1 cellular context compared by ENCODE assay signal in the genomic region with DNA sequence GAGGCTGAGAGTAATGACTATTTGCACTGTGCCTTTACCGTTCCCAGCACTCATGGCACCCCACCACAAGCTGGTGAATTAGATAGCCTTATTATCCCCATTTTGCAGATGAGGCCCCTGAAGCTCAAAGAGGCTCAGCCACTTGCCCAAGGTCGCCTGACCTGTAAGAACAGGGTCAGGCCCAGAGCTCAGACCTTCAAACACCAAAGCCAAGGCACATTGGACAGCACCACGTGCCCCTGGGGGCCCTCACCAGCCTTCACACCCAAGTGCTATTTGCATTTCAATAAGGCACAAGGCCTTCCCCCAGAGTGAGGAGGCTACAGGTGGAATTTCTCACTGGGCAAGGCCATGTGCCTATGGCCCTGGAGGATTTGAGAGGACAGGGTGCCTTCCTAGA.
TF ChIP-seq lines count a peak whose summit lies in the region.

No MANE protein-coding gene starts in this region.

TF ChIP-seq in WTC11, 78 proteins besides CTCF, POLR2A, EP300 and RAD21 (continued from another document):
- TF ChIP-seq, protein P1, sequence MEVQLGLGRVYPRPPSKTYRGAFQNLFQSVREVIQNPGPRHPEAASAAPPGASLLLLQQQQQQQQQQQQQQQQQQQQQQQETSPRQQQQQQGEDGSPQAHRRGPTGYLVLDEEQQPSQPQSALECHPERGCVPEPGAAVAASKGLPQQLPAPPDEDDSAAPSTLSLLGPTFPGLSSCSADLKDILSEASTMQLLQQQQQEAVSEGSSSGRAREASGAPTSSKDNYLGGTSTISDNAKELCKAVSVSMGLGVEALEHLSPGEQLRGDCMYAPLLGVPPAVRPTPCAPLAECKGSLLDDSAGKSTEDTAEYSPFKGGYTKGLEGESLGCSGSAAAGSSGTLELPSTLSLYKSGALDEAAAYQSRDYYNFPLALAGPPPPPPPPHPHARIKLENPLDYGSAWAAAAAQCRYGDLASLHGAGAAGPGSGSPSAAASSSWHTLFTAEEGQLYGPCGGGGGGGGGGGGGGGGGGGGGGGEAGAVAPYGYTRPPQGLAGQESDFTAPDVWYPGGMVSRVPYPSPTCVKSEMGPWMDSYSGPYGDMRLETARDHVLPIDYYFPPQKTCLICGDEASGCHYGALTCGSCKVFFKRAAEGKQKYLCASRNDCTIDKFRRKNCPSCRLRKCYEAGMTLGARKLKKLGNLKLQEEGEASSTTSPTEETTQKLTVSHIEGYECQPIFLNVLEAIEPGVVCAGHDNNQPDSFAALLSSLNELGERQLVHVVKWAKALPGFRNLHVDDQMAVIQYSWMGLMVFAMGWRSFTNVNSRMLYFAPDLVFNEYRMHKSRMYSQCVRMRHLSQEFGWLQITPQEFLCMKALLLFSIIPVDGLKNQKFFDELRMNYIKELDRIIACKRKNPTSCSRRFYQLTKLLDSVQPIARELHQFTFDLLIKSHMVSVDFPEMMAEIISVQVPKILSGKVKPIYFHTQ (CRISPR knock-in tag; IDR thresholded peaks at IDR 0.05): no peak
- TF ChIP-seq CREB1 (CRISPR knock-in tag; IDR thresholded peaks at IDR 0.05) (peak; percentile 68; the same call in 1 of the 2 replicates), CREM (CRISPR knock-in tag; IDR thresholded peaks at IDR 0.05) (0 out of 2 replicates have a peak, but pooled peaks have one; percentile 21), TP53 (CRISPR knock-in tag; IDR thresholded peaks at IDR 0.05) (no peak), NR2C2 (CRISPR knock-in tag; IDR thresholded peaks at IDR 0.05) (0 out of 2 replicates have a peak, but pooled peaks have one; percentile 21), MXD4 (CRISPR knock-in tag; IDR thresholded peaks at IDR 0.05; ENCODE audit: borderline replicate concordance) (no peak), ZNF263 (CRISPR knock-in tag; IDR thresholded peaks at IDR 0.05; ENCODE audit: low read depth) (no peak)
- TF ChIP-seq, protein P2, sequence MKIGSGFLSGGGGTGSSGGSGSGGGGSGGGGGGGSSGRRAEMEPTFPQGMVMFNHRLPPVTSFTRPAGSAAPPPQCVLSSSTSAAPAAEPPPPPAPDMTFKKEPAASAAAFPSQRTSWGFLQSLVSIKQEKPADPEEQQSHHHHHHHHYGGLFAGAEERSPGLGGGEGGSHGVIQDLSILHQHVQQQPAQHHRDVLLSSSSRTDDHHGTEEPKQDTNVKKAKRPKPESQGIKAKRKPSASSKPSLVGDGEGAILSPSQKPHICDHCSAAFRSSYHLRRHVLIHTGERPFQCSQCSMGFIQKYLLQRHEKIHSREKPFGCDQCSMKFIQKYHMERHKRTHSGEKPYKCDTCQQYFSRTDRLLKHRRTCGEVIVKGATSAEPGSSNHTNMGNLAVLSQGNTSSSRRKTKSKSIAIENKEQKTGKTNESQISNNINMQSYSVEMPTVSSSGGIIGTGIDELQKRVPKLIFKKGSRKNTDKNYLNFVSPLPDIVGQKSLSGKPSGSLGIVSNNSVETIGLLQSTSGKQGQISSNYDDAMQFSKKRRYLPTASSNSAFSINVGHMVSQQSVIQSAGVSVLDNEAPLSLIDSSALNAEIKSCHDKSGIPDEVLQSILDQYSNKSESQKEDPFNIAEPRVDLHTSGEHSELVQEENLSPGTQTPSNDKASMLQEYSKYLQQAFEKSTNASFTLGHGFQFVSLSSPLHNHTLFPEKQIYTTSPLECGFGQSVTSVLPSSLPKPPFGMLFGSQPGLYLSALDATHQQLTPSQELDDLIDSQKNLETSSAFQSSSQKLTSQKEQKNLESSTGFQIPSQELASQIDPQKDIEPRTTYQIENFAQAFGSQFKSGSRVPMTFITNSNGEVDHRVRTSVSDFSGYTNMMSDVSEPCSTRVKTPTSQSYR (CRISPR knock-in tag; IDR thresholded peaks at IDR 0.05): peak; percentile 83; the same call in 1 of the 2 replicates
